ENCODE assay signal across 8 cellular contexts in genomic region chr4:57037982-57038604, GRCh38. TPM values are rescaled to one million over a fixed set of nuclear protein-coding genes. Genes with fewer than 3 reads are reported as not detected.
DNase-seq lines count a peak whose midpoint lies in the region; ATAC-seq and TF ChIP-seq lines count a peak whose summit lies in the region.

No MANE protein-coding gene starts in this region.

- H3K4me1 ChIP-seq in MM.1S (ENCODE audit: low read length) (no peaks in the 10 kb centered on the region), smooth muscle cell (ENCODE audit: low read depth) (peaks cover 6% of the 10 kb centered on the region)

- H3K27me3 Mint-ChIP-seq in Calu3 (ENCODE audit: unreplicated experiment): no peaks in the 10 kb centered on the region

- no peaks in the 10 kb centered on the region for H3K4me1 Mint-ChIP-seq in Calu3 (ENCODE audit: low read depth, unreplicated experiment)

- H4K20me1 ChIP-seq in MM.1S (ENCODE audit: insufficient read depth, low read length) (no peaks in the 10 kb centered on the region), smooth muscle cell (ENCODE audit: low read depth) (no peaks in the 10 kb centered on the region)

- DNase-seq in Calu3 (peak; percentile 79), MM.1S (peak; percentile 63), amniotic epithelial cell (ENCODE audit: low read depth) (peak; percentile 49), iPS DF 19.7 (ENCODE audit: low read depth, low spot score) (peak; percentile 42), smooth muscle cell (lab: John Stamatoyannopoulos, UW; ENCODE audit: unreplicated experiment) (no peak)

- no peaks in the 10 kb centered on the region for H3K79me2 ChIP-seq in MM.1S (ENCODE audit: low read length)
- peaks cover 35% of the 10 kb centered on the region for H3K79me2 ChIP-seq in smooth muscle cell (ENCODE audit: low read depth)

- peak overlapping the region; percentile 60 for H3K4me2 ChIP-seq in MM.1S (ENCODE audit: low read depth, low read length)
- H3K4me2 ChIP-seq in smooth muscle cell: peak overlapping the region; percentile 30

- intact Hi-C loops in Calu3 (cut with micrococcal nuclease; ENCODE audit: unreplicated experiment): loop anchor here (1.0 to 10.0 kb wide), 2 partner anchors 125 to 387 kb away; no protein-coding TSS in a partner anchor

- no peak overlapping the region for H3K4me3 Mint-ChIP-seq in Calu3 (ENCODE audit: low read depth, unreplicated experiment)

- H3K27me3 ChIP-seq in MM.1S (replicated peaks; ENCODE audit: insufficient read depth, low read length) (no peaks in the 10 kb centered on the region), smooth muscle cell (ENCODE audit: low read depth) (no peaks in the 10 kb centered on the region)

- H3F3A ChIP-seq in MM.1S (ENCODE audit: insufficient read depth, low read length) (no peaks in the 10 kb centered on the region), smooth muscle cell (ENCODE audit: low read depth) (peaks cover 54% of the 10 kb centered on the region)

- WGBS in smooth muscle cell (ENCODE audit: low lambda C conversion rate): 33% methylated on average over 15 of the region's 15 CpGs

- TF ChIP-seq CTCF in Calu3 (IDR thresholded peaks at IDR 0.05; ENCODE audit: unreplicated experiment) (peak; percentile 68), MM.1S (IDR thresholded peaks at IDR 0.05; ENCODE audit: low read length) (peak; percentile 98), smooth muscle cell (IDR thresholded peaks at IDR 0.05; ENCODE audit: borderline replicate concordance, insufficient read depth, poor library complexity, severe bottlenecking) (peak; percentile 78)

- BruUV-seq in Calu3 (replicated peaks; lab: Mats Ljungman, UMichigan): no TSS peak

- peak overlapping the region; percentile 46 for H2AFZ ChIP-seq in MM.1S (ENCODE audit: low read length)
- H2AFZ ChIP-seq in smooth muscle cell (ENCODE audit: low read depth): no peak overlapping the region

- H3K9me3 ChIP-seq in MM.1S (replicated peaks; ENCODE audit: insufficient read depth, low read length) (no peaks in the 10 kb centered on the region), smooth muscle cell (replicated peaks; ENCODE audit: low read depth) (no peaks in the 10 kb centered on the region)

- ATAC-seq in GM19351 (IDR thresholded peaks at IDR 0.05; ENCODE audit: unreplicated experiment) (peak; percentile 81), HG02763 (IDR thresholded peaks at IDR 0.05; ENCODE audit: unreplicated experiment) (no peak), GM18861 (IDR thresholded peaks at IDR 0.05; ENCODE audit: unreplicated experiment) (no peak)

- H3K9me2 ChIP-seq in MM.1S (replicated peaks; ENCODE audit: insufficient read depth, low read length): no peaks in the 10 kb centered on the region

- H3K36me3 ChIP-seq in MM.1S (replicated peaks; ENCODE audit: insufficient read depth, low read length) (no peaks in the 10 kb centered on the region), smooth muscle cell (ENCODE audit: low read depth) (no peaks in the 10 kb centered on the region)

- CTCF ChIA-PET in Calu3 (lab: Charles Lee): interaction anchor here (0.7 to 1.3 kb wide), 2 partner anchors 126 to 136 kb away, joined by 3 to 6 read pairs; no protein-coding TSS in a partner anchor

- H3K27ac Mint-ChIP-seq in Calu3 (ENCODE audit: unreplicated experiment): no peak overlapping the region

- H3K4me3 ChIP-seq in MM.1S (ENCODE audit: low read length): peak overlapping the region; percentile 42; the same call in 1 of the 2 replicates
- no peak overlapping the region for H3K4me3 ChIP-seq in smooth muscle cell

- H3K27ac ChIP-seq in MM.1S (ENCODE audit: low read length) (no peak overlapping the region), smooth muscle cell (ENCODE audit: low read depth) (peak overlapping the region; percentile 44)

- H3K9me3 Mint-ChIP-seq in Calu3 (ENCODE audit: low read depth, unreplicated experiment): no peaks in the 10 kb centered on the region

- H3K9ac ChIP-seq in MM.1S (ENCODE audit: low read length) (no peak overlapping the region), smooth muscle cell (ENCODE audit: low read depth) (no peak overlapping the region)

- H3K36me3 Mint-ChIP-seq in Calu3 (ENCODE audit: insufficient read depth, unreplicated experiment): no peaks in the 10 kb centered on the region

RNA-seq across cellular contexts. Expression of gene POLR2B, which starts 59.4 kb away (rescaled TPM):
- total RNA-seq in Calu3 (2022) (74.4 and 83.8 TPM in 2 replicates), smooth muscle cell (111 and 161 TPM in 2 replicates)
- 39.7 and 44.1 TPM in 2 replicates for polyA plus RNA-seq in smooth muscle cell
